ENCODE assay signal across 31 cellular contexts in the genomic region with DNA sequence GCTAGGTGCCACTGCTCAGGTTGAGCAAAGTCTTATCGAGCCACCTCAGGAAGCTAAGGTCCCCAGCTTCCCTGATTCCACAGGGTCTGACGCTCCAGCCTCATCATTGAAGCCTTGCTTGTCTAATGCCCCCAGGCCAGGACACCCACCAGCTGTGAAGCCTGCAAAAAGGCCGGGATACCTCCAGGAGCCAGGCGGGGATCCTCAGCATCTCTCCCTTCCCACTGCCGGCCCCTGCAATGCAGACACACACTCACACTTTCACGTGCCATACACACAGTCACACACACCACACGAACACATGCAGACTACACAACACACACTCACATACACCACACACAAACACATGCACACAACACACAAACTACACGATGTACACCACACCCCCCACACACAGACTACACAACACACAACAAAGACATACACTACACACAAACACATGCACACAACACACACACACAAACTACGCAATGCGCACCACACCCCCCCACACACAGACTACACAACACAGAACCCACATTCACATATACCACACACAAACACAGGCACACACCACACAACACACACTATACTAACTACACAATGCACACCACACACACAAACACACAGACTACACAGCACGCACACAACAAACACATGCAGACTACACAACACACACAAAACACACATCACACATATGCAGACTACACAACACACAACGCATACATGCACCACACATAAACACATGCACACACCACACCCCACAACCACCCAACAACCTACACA. TPM values are rescaled to one million over a fixed set of nuclear protein-coding genes. Genes with fewer than 3 reads are reported as not detected.
DNase-seq lines count a peak whose midpoint lies in the region; TF ChIP-seq lines count a peak whose summit lies in the region.
"Had no signal": no experiment of that assay in that cellular context is flagged by ENCODE, and none has a peak within 500 bp of the region (broad histone marks: within the 10 kb centered on the region; RNA-seq: fewer than 3 reads in every experiment).

No MANE protein-coding gene starts in this region.

- H3K56ac ChIP-seq in mesendoderm (ENCODE audit: low read length), result no peak overlapping the region

- no peaks in the 10 kb centered on the region for H3K9me3 ChIP-seq in GM23248 (ENCODE audit: low read depth)
- H3K9me3 ChIP-seq in right atrium auricular region, result no peaks in the 10 kb centered on the region
- H3K9me3 ChIP-seq: gastrocnemius medialis, left lung, ovary, tibial artery had no signal

- no peak overlapping the region for H3K9ac ChIP-seq in GM23248
- no peak overlapping the region for H3K9ac ChIP-seq in mesendoderm (ENCODE audit: low read length)

- H4K5ac ChIP-seq in mesendoderm (ENCODE audit: low read length), result no peak overlapping the region

- H2AK5ac ChIP-seq in mesendoderm (ENCODE audit: low read length), result peak overlapping the region; percentile 29

- H2BK120ac ChIP-seq in mesendoderm (ENCODE audit: low read depth, low read length), result no peak overlapping the region

- DNase-seq in DMS53 (lab: John Stamatoyannopoulos, UW) (peak; percentile 5), DMS53 treated with DMSO at 0.1 percent for 48 hours (lab: John Stamatoyannopoulos, UW; ENCODE audit: unreplicated experiment) (no peak), GM23248 (peak; percentile 15), mesendoderm (peak; percentile 64), NCI-H524 (lab: John Stamatoyannopoulos, UW) (no peak), A172 (ENCODE audit: low spot score) (no peak), right atrium auricular region (ENCODE audit: low spot score) (no peak)
- DNase-seq in activated CD8-positive, alpha-beta memory T cell treated with anti-CD3 and anti-CD28 coated beads, Interleukin-2, amount 50 U/mL, for 48 hours, result peak; percentile 43
- DNase-seq: 8988T; activated CD4-positive, alpha-beta T cell treated with anti-CD3 and anti-CD28 coated beads, Interleukin-2, amount 50 U/mL, for 48 hours; activated effector memory CD4-positive, alpha-beta T cell treated with anti-CD3 and anti-CD28 coated beads, Interleukin-2, amount 50 U/mL, for 16 hours; activated naive CD8-positive, alpha-beta T cell treated with anti-CD3 and anti-CD28 coated beads for 36 hours; aorta; CD4-positive, alpha-beta memory T cell; cortex of kidney; DMS153; gastrocnemius medialis; HFFc6; hypothalamus; left lung; naive thymus-derived CD8-positive, alpha-beta T cell; NCI-H1092 treated with DMSO at 0.1 percent for 48 hours; NCI-H1930; NCI-H226; NCI-H748 treated with DMSO at 0.1 percent for 48 hours; ovary; stomach had no signal

- in situ Hi-C loops in GM23248 (cut with MboI), result no loop called here

- H3K27ac ChIP-seq in GM23248 (no peak overlapping the region), mesendoderm (ENCODE audit: low read depth, low read length) (no peak overlapping the region), right atrium auricular region (no peak overlapping the region)
- H3K27ac ChIP-seq: cardiac muscle cell, gastrocnemius medialis, HL-60, left lung, ovary, stomach, tibial artery had no signal

- H3F3A ChIP-seq in GM23248 (ENCODE audit: insufficient read depth), result no peaks in the 10 kb centered on the region

- H2BK15ac ChIP-seq in mesendoderm (replicated peaks; ENCODE audit: low read depth), result no peak overlapping the region

- no peaks in the 10 kb centered on the region for H3K4me1 ChIP-seq in GM23248 (ENCODE audit: insufficient read depth)
- H3K4me1 ChIP-seq in mesendoderm (ENCODE audit: control insufficient read depth, low read depth, low read length), result no peaks in the 10 kb centered on the region
- peaks cover 0 to 11% of the 10 kb centered on the region in 2 donors for H3K4me1 ChIP-seq in right atrium auricular region
- H3K4me1 ChIP-seq: gastrocnemius medialis, left lung, stomach, tibial artery had no signal

- no peak overlapping the region for H4K8ac ChIP-seq in mesendoderm (ENCODE audit: low read depth, low read length)

- no peak overlapping the region for H3K4me3 ChIP-seq in GM23248
- no peak overlapping the region for H3K4me3 ChIP-seq in mesendoderm (ENCODE audit: low read length)
- H3K4me3 ChIP-seq in right atrium auricular region, result no peak overlapping the region
- H3K4me3 ChIP-seq: cardiac muscle cell, gastrocnemius medialis, left lung, ovary, smooth muscle cell, stomach, tibial artery had no signal

- no peak overlapping the region for H3K4ac ChIP-seq in mesendoderm (ENCODE audit: low read depth, low read length)

- 91 to 92% methylated on average over 12 of the region's 12 CpGs for WGBS in GM23248 (ENCODE audit: low coverage in 1 of 2, low lambda C conversion rate in 2 of 2, missing lambda C conversion rate in 2 of 2), 2 experiments
- WGBS in mesendoderm (ENCODE audit: extremely low coverage, insufficient coverage, low lambda C conversion rate), result no CpG with 5 or more reads among the region's 12 CpGs

- 0 out of 2 replicates have a peak, but pooled peaks cover 6% of the 10 kb centered on the region for H3K27me3 ChIP-seq in GM23248 (replicated peaks; ENCODE audit: insufficient read depth)
- H3K27me3 ChIP-seq in mesendoderm (ENCODE audit: insufficient read depth, low read length, poor library complexity), result no peaks in the 10 kb centered on the region
- no peaks in the 10 kb centered on the region for H3K27me3 ChIP-seq in right atrium auricular region
- H3K27me3 ChIP-seq: cardiac muscle cell, gastrocnemius medialis, left lung, ovary, stomach, tibial artery had no signal

- H3K36me3 ChIP-seq in GM23248 (ENCODE audit: low read depth), result no peaks in the 10 kb centered on the region
- H3K36me3 ChIP-seq in mesendoderm (ENCODE audit: control insufficient read depth, insufficient read depth, low read length), result no peaks in the 10 kb centered on the region
- H3K36me3 ChIP-seq in right atrium auricular region, result no peaks in the 10 kb centered on the region
- H3K36me3 ChIP-seq: cardiac muscle cell, gastrocnemius medialis, left lung, ovary, stomach, tibial artery had no signal

- no peaks in the 10 kb centered on the region for H3K79me1 ChIP-seq in mesendoderm (ENCODE audit: low read length)

- no peak for TF ChIP-seq CTCF in right atrium auricular region (IDR thresholded peaks at IDR 0.05)

- peak overlapping the region; percentile 20 for H2BK5ac ChIP-seq in mesendoderm (ENCODE audit: low read length)

- H4K20me1 ChIP-seq in GM23248 (ENCODE audit: insufficient read depth), result no peaks in the 10 kb centered on the region

- H3K18ac ChIP-seq in mesendoderm (ENCODE audit: low read length), result no peak overlapping the region

- H3K79me2 ChIP-seq in GM23248 (ENCODE audit: insufficient read depth), result no peaks in the 10 kb centered on the region
- no peaks in the 10 kb centered on the region for H3K79me2 ChIP-seq in mesendoderm (ENCODE audit: control insufficient read depth, insufficient read depth, low read length)

- H3K9me2 ChIP-seq in GM23248 (ENCODE audit: insufficient read depth), result no peaks in the 10 kb centered on the region

- H2AFZ ChIP-seq in GM23248, result no peak overlapping the region

- no peak overlapping the region for H3K23ac ChIP-seq in mesendoderm (ENCODE audit: low read length)

- no peak overlapping the region for H3K4me2 ChIP-seq in GM23248 (ENCODE audit: unreplicated experiment)
- no peak overlapping the region for H3K4me2 ChIP-seq in mesendoderm (ENCODE audit: low read length)
- H3K4me2 ChIP-seq: smooth muscle cell had no signal

RNA-seq across cellular contexts. Expression of gene S1PR3, which starts 17.8 kb away (rescaled TPM):
- 15.8 and 16.9 TPM in 2 replicates for total RNA-seq in GM23248 (2014; rRNA removed; shearing (Covaris generic))
- polyA plus RNA-seq in GM23248 (2016; fragmentation: Nextera tagmentation; extraction: Ambion mirVana), result 11.8 and 11.9 TPM in 2 replicates
- 7.0 TPM for polyA plus RNA-seq in mesendoderm (2013, experiment 1 of 2)
- polyA plus RNA-seq in mesendoderm (2013, experiment 2 of 2), result 7.0 TPM
- total RNA-seq in A172 (2014; rRNA removed; shearing (Covaris generic)), result 3.5 and 6.3 TPM in 2 replicates
- 10 to 100 TPM; 26.8 to 34.7 TPM for total RNA-seq in right atrium auricular region
- total RNA-seq: CD4-positive, alpha-beta memory T cell; naive thymus-derived CD8-positive, alpha-beta T cell had no signal
- polyA plus RNA-seq: CD4-positive, alpha-beta memory T cell; naive thymus-derived CD8-positive, alpha-beta T cell had no signal

Comparison
In these comparisons a context has a peak if more than half of its experiments do, and no peak if none do; other contexts are left out.
1. DNase-seq: peak in DMS53 (single experiment), GM23248 (single experiment), activated CD8-positive, alpha-beta memory T cell treated with anti-CD3 and anti-CD28 coated beads, Interleukin-2, amount 50 U/mL, for 48 hours (single experiment) and mesendoderm (single experiment); none in DMS53 treated with DMSO at 0.1 percent for 48 hours (single experiment), NCI-H524 (0 of 2), A172 (single experiment) and right atrium auricular region (single experiment).